ENCODE assay signal across 29 cellular contexts in the genomic region with DNA sequence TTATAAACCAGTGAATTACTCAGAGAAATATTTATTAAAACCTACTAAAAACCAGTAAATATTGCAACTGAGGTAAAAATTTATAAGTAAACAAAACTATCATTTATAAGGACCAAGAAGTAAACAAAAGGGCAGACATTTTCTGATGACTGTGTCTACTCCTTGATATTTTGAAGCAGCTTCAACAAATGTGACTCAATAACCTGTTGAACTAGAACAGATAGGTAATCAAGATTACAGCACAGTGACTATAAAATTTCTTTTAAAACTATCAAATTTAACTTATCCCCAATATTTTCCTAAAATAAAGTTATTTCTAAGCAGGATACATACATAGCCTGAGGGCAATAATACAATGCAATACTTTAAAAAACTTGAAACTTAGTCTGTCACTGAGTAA.
"Had no signal": no experiment of that assay in that cellular context is flagged by ENCODE, and none has a peak within 500 bp of the region (broad histone marks: within the 10 kb centered on the region; RNA-seq: fewer than 3 reads in every experiment).

No MANE protein-coding gene starts in this region.

- H3K4me2 ChIP-seq: smooth muscle cell had no signal

- H3K4me1 ChIP-seq: pancreas, psoas muscle, right lobe of liver, spleen, suprapubic skin, testis, tibial nerve, upper lobe of left lung, vagina had no signal

- H3K9me3 ChIP-seq: neutrophil, pancreas, psoas muscle, right lobe of liver, spleen, suprapubic skin, testis, tibial nerve, upper lobe of left lung, vagina had no signal

- DNase-seq: naive thymus-derived CD8-positive, alpha-beta T cell; nephron progenitor cell; nucleus accumbens; pancreas; psoas muscle; right cardiac atrium; right lobe of liver; spleen; stimulated activated CD4-positive, alpha-beta T cell treated with anti-CD3 and anti-CD28 coated beads, Interleukin-12 subunit alpha, Interleukin-12 subunit beta, amount 100 ng/mL, for 4 hours; stimulated activated CD4-positive, alpha-beta T cell treated with anti-CD3 and anti-CD28 coated beads, Interleukin-1b, Interleukin-23, amount 100 ng/mL, for 48 hours; stimulated activated CD4-positive, alpha-beta T cell treated with anti-CD3 and anti-CD28 coated beads, Interleukin-4, amount 100 ng/mL, for 1 hour; stimulated activated CD4-positive, alpha-beta T cell treated with anti-CD3 and anti-CD28 coated beads, Interleukin-4, amount 100 ng/mL, for 4 hours; stimulated activated CD8-positive, alpha-beta memory T cell treated with anti-CD3 and anti-CD28 coated beads, Interleukin-4, amount 100 ng/mL, for 48 hours; stimulated activated naive CD4-positive, alpha-beta T cell; stimulated activated naive CD8-positive, alpha-beta T cell treated with anti-CD3 and anti-CD28 coated beads, Interleukin-15, amount 100 ng/mL, for 72 hours; stimulated activated naive CD8-positive, alpha-beta T cell treated with anti-CD3 and anti-CD28 coated beads, Interleukin-15, Interleukin-2, amounts not matched to agents 100 U/mL and 50 U/mL, for 24 hours; substantia nigra; testis; trophoblast cell; upper lobe of left lung had no signal

- H3K27ac ChIP-seq: neutrophil, pancreas, psoas muscle, right lobe of liver, skin epidermis, spleen, suprapubic skin, testis, tibial nerve, upper lobe of left lung, vagina had no signal

- ATAC-seq: naive thymus-derived CD8-positive, alpha-beta T cell; natural killer cell treated with Interleukin-12 subunit alpha and Interleukin-12 subunit beta and Interleukin-15 and Interleukin-18, amount 100 ng/mL, for 72 hours; pancreas; psoas muscle; right cardiac atrium; right lobe of liver; stimulated activated memory B cell treated with anti-CD40 and anti-IgM and Interleukin-4, amounts not matched to agents 10 μg/mL and 1 μg/mL and 100 μg/mL, for 72 hours; stimulated activated naive CD8-positive, alpha-beta T cell treated with anti-CD3 and anti-CD28 coated beads, Interleukin-15, amount 100 ng/mL, for 72 hours; stimulated activated naive CD8-positive, alpha-beta T cell treated with anti-CD3 and anti-CD28 coated beads, Interleukin-15, Interleukin-2, amounts not matched to agents 100 U/mL and 50 U/mL, for 24 hours had no signal

- FAIRE-seq: urothelium cell line had no signal

- H3K27me3 ChIP-seq: neutrophil, pancreas, right lobe of liver, spleen, suprapubic skin, testis, tibial nerve, upper lobe of left lung, vagina had no signal

- H3K4me3 ChIP-seq: pancreas, psoas muscle, right lobe of liver, skin epidermis, smooth muscle cell, spleen, suprapubic skin, testis, tibial nerve, upper lobe of left lung, vagina had no signal
